Comparison of ENCODE assay signal across 8 cellular contexts in genomic region chr1:9426291-9426711, GRCh38.
DNase-seq lines count a peak whose midpoint lies in the region; ATAC-seq and TF ChIP-seq lines count a peak whose summit lies in the region.

No MANE protein-coding gene starts in this region.

- peak overlapping the region; percentile 65 for H3K27ac Mint-ChIP-seq in activated naive CD8-positive, alpha-beta T cell treated with anti-CD3 and anti-CD28 coated beads, Interleukin-2, amount 50 U/mL, for 24 hours
- no peak overlapping the region for H3K27ac Mint-ChIP-seq in mesothelial cell of epicardium

- H3K4me3 Mint-ChIP-seq in activated naive CD8-positive, alpha-beta T cell treated with anti-CD3 and anti-CD28 coated beads, Interleukin-2, amount 50 U/mL, for 24 hours = peak overlapping the region; percentile 51
- no peak overlapping the region for H3K4me3 Mint-ChIP-seq in mesothelial cell of epicardium

- ATAC-seq in GM19043 (IDR thresholded peaks at IDR 0.05; ENCODE audit: low read depth, unreplicated experiment) (peak; percentile 67), HG03108 (IDR thresholded peaks at IDR 0.05; ENCODE audit: unreplicated experiment) (peak; percentile 53)
- ATAC-seq in activated naive CD8-positive, alpha-beta T cell treated with anti-CD3 and anti-CD28 coated beads, Interleukin-2, amount 50 U/mL, for 24 hours = peak; percentile 57

- peaks cover 27% of the 10 kb centered on the region for H3K27me3 Mint-ChIP-seq in activated naive CD8-positive, alpha-beta T cell treated with anti-CD3 and anti-CD28 coated beads, Interleukin-2, amount 50 U/mL, for 24 hours
- no peaks in the 10 kb centered on the region for H3K27me3 Mint-ChIP-seq in mesothelial cell of epicardium (ENCODE audit: low read depth)

- H3K9me3 Mint-ChIP-seq in activated naive CD8-positive, alpha-beta T cell treated with anti-CD3 and anti-CD28 coated beads, Interleukin-2, amount 50 U/mL, for 24 hours = no peaks in the 10 kb centered on the region
- no peaks in the 10 kb centered on the region for H3K9me3 Mint-ChIP-seq in mesothelial cell of epicardium

- DNase-seq in T-helper 9 cell (peak; percentile 70), NCI-H2196 treated with DMSO at 0.1 percent for 48 hours (lab: John Stamatoyannopoulos, UW; ENCODE audit: unreplicated experiment) (no peak), inferior parietal cortex (ENCODE audit: extremely low spot score) (no peak), mesothelial cell of epicardium (ENCODE audit: low spot score in 2 of 2, unreplicated experiment in 2 of 2) (no peak)
- DNase-seq in activated naive CD8-positive, alpha-beta T cell treated with anti-CD3 and anti-CD28 coated beads, Interleukin-2, amount 50 U/mL, for 24 hours = peak; percentile 74
- DNase-seq in stimulated activated CD8-positive, alpha-beta memory T cell treated with anti-CD3 and anti-CD28 coated beads, Interleukin-15, amount 100 ng/mL, for 48 hours (ENCODE audit: low read depth in 2 of 2) = peak; percentile 60 to 63

- TF ChIP-seq CTCF in mesothelial cell of epicardium (IDR thresholded peaks at IDR 0.05; ENCODE audit: unreplicated experiment) = no peak

- no peaks in the 10 kb centered on the region for H3K36me3 Mint-ChIP-seq in activated naive CD8-positive, alpha-beta T cell treated with anti-CD3 and anti-CD28 coated beads, Interleukin-2, amount 50 U/mL, for 24 hours (ENCODE audit: low read depth)
- H3K36me3 Mint-ChIP-seq in mesothelial cell of epicardium = no peaks in the 10 kb centered on the region

- H3K4me1 Mint-ChIP-seq in activated naive CD8-positive, alpha-beta T cell treated with anti-CD3 and anti-CD28 coated beads, Interleukin-2, amount 50 U/mL, for 24 hours = peaks cover 50% of the 10 kb centered on the region
- H3K4me1 Mint-ChIP-seq in mesothelial cell of epicardium = peaks cover 21% of the 10 kb centered on the region

Comparison
In these comparisons a context has a peak if more than half of its experiments do, and no peak if none do; other contexts are left out.
1. DNase-seq: peak in T-helper 9 cell (single experiment), activated naive CD8-positive, alpha-beta T cell treated with anti-CD3 and anti-CD28 coated beads, Interleukin-2, amount 50 U/mL, for 24 hours (single experiment) and stimulated activated CD8-positive, alpha-beta memory T cell treated with anti-CD3 and anti-CD28 coated beads, Interleukin-15, amount 100 ng/mL, for 48 hours (2 of 2); none in NCI-H2196 treated with DMSO at 0.1 percent for 48 hours (single experiment), inferior parietal cortex (single experiment) and mesothelial cell of epicardium (0 of 2).
2. Peak in every context shown above with its lines, with median percentiles within 50 percentile points of each other: ATAC-seq.